ENCODE assay signal across 16 cellular contexts in the genomic region with DNA sequence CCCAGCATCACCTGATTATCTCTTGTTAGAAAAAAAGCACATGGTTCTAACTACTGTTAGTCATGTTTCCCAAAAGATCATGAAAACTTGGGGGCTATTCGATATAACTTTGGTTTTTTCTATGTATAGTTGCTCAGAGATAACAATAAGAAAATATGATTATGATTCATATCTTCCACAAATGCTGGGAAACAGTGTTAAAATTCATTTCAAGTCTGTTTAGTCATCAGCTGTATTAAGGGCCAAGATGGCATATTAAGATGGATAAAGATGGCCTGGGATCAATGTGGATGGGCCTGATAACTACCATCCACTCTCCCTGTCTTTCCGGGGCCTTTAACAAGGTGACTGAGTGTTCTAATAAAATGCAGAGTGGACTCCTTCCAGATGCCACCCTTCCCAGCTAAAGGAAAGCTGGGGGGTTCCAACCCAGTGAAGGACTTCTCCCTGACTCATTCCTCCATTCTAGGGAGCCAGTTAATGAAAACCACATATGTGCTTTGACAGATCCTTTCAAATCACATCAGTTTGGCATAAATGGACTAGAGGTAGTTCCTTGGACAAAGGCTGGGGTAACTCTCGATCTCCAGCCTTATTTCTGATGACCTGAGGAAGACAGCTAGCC.
DNase-seq lines count a peak whose midpoint lies in the region; ATAC-seq and TF ChIP-seq lines count a peak whose summit lies in the region.
"Had no signal": no experiment of that assay in that cellular context is flagged by ENCODE, and none has a peak within 500 bp of the region (broad histone marks: within the 10 kb centered on the region; RNA-seq: fewer than 3 reads in every experiment).

No MANE protein-coding gene starts in this region.

- H3K14ac ChIP-seq in IMR-90 (replicated peaks; ENCODE audit: low read depth, low read length) = no peak overlapping the region

- H4K20me1 ChIP-seq in IMR-90 (ENCODE audit: insufficient read depth, low read length) = no peaks in the 10 kb centered on the region

- H4K91ac ChIP-seq in IMR-90 (ENCODE audit: insufficient read depth, low read depth, low read length) = no peak overlapping the region

- no CpG with 5 or more reads among the region's 3 CpGs for WGBS in IMR-90 (ENCODE audit: extremely low coverage in 2 of 2, insufficient read length in 1 of 2), 2 experiments

- no peaks in the 10 kb centered on the region for H3K36me3 Mint-ChIP-seq in activated T-helper 17 cell treated with anti-CD3 and anti-CD28 coated beads, Interleukin-2, amount 50 U/mL, for 72 hours (ENCODE audit: low read depth)
- H3K36me3 Mint-ChIP-seq: CD4-positive, CD25-positive, alpha-beta regulatory T cell had no signal

- H3K4ac ChIP-seq in IMR-90 (ENCODE audit: low read depth, low read length) = no peak overlapping the region

- no peak overlapping the region for H3K27ac ChIP-seq in IMR-90 (ENCODE audit: insufficient read depth, low read length)
- H3K27ac ChIP-seq: KMS-11 had no signal

- TF ChIP-seq CTCF in IMR-90 (conservative IDR thresholded peaks at IDR 0.05; ENCODE audit: low read depth, low read length) = no peak

- 0 out of 2 replicates have a peak overlapping the region, but pooled peaks have one; percentile 3 for H2BK20ac ChIP-seq in IMR-90 (ENCODE audit: low read depth, low read length)

- H3K4me2 ChIP-seq in IMR-90 (ENCODE audit: low read depth, low read length) = no peak overlapping the region
- H3K4me2 ChIP-seq: KMS-11 had no signal

- CTCF ChIA-PET in IMR-90 (lab: Yijun Ruan, JAX) = no interaction called here

- no peak overlapping the region for H2AK5ac ChIP-seq in IMR-90 (ENCODE audit: low read depth, low read length)

- no peak for ATAC-seq in IMR-90 (ENCODE audit: low read depth)
- ATAC-seq in activated T-helper 17 cell treated with anti-CD3 and anti-CD28 coated beads, Interleukin-2, amount 50 U/mL, for 72 hours (replicated peaks) = peak; percentile 16
- no peak for ATAC-seq in GM21515 (IDR thresholded peaks at IDR 0.05; ENCODE audit: unreplicated experiment)
- ATAC-seq: Panc1 had no signal

- in situ Hi-C loops in IMR-90 (cut with MboI; ENCODE audit: low sequenced_read_pairs) = no loop called here

- no peak overlapping the region for H2BK5ac ChIP-seq in IMR-90 (ENCODE audit: low read depth, low read length, poor library complexity, severe bottlenecking)

- H4K5ac ChIP-seq in IMR-90 (ENCODE audit: low read depth, low read length) = no peak overlapping the region

- H2AFZ ChIP-seq in IMR-90 (replicated peaks; ENCODE audit: low read length, poor library complexity) = no peak overlapping the region

- no peak overlapping the region for H3K4me3 ChIP-seq in IMR-90 (ENCODE audit: insufficient read depth, low read depth, low read length)

- no peak overlapping the region for H3K27ac Mint-ChIP-seq in activated T-helper 17 cell treated with anti-CD3 and anti-CD28 coated beads, Interleukin-2, amount 50 U/mL, for 72 hours
- H3K27ac Mint-ChIP-seq: CD4-positive, CD25-positive, alpha-beta regulatory T cell had no signal

- no peak for TF ChIP-seq RAD21 in IMR-90 (IDR thresholded peaks at IDR 0.05; ENCODE audit: low read length)

- no peak overlapping the region for H2AK9ac ChIP-seq in IMR-90 (replicated peaks; ENCODE audit: low read depth, low read length, poor library complexity)

- H3K18ac ChIP-seq in IMR-90 (ENCODE audit: low read depth, low read length) = no peak overlapping the region

- POLR2A ChIA-PET in IMR-90 (lab: Charles Lee; ENCODE audit: unreplicated experiment) = no interaction called here

- H3K56ac ChIP-seq in IMR-90 (ENCODE audit: extremely low read depth, insufficient read depth, low read length) = no peak overlapping the region

- H3K27me3 ChIP-seq in IMR-90 (ENCODE audit: control insufficient read depth, insufficient read depth, low read length) = peaks cover 10% of the 10 kb centered on the region

- H3K4me3 Mint-ChIP-seq in activated T-helper 17 cell treated with anti-CD3 and anti-CD28 coated beads, Interleukin-2, amount 50 U/mL, for 72 hours = no peak overlapping the region
- H3K4me3 Mint-ChIP-seq: CD4-positive, CD25-positive, alpha-beta regulatory T cell had no signal

- no peak overlapping the region for H2BK15ac ChIP-seq in IMR-90 (ENCODE audit: low read depth, low read length)

- H3K27me3 Mint-ChIP-seq in activated T-helper 17 cell treated with anti-CD3 and anti-CD28 coated beads, Interleukin-2, amount 50 U/mL, for 72 hours = peaks cover 30% of the 10 kb centered on the region

- H3K4me1 ChIP-seq in IMR-90 (ENCODE audit: control insufficient read depth, insufficient read depth, low read length) = peaks cover 19% of the 10 kb centered on the region

- intact Hi-C loops in IMR-90 (cut with micrococcal nuclease) = no loop called here

- DNase-seq in IMR-90 (no peak), iris pigment epithelial cell (ENCODE audit: low read depth) (peak; percentile 13), SKM-1 (lab: John Stamatoyannopoulos, UW; ENCODE audit: unreplicated experiment) (no peak), UCSD-AML1 (lab: John Stamatoyannopoulos, UW; ENCODE audit: unreplicated experiment) (no peak)
- no peak for DNase-seq in activated CD8-positive, alpha-beta memory T cell treated with anti-CD3 and anti-CD28 coated beads, Interleukin-2, amount 50 U/mL, for 4 hours
- DNase-seq: CD4-positive, CD25-positive, alpha-beta regulatory T cell; H7; NCI-H1694 treated with DMSO at 0.1 percent for 48 hours; NCI-H2081 treated with DMSO at 0.1 percent for 48 hours; NCI-H2171 treated with DMSO at 0.1 percent for 48 hours; NCI-H524 treated with DMSO at 0.1 percent for 48 hours; NCI-H82 had no signal

- H3K79me1 ChIP-seq in IMR-90 (ENCODE audit: low read depth in 1 of 2, low read length in 2 of 2) = no peaks in the 10 kb centered on the region

- dilution Hi-C loops in IMR-90 (cut with HindIII; ENCODE audit: low sequenced_read_pairs, unreplicated experiment) = no loop called here

- H3K23ac ChIP-seq in IMR-90 (ENCODE audit: low read depth, low read length) = no peak overlapping the region

- no peak overlapping the region for H4K8ac ChIP-seq in IMR-90 (ENCODE audit: low read depth in 2 of 2, low read length in 2 of 2)

- H3K9me3 Mint-ChIP-seq in activated T-helper 17 cell treated with anti-CD3 and anti-CD28 coated beads, Interleukin-2, amount 50 U/mL, for 72 hours = no peaks in the 10 kb centered on the region

- no TSS peak for BruUV-seq in IMR-90 (replicated peaks; lab: Mats Ljungman, UMichigan)

- H3K9me3 ChIP-seq in IMR-90 (ENCODE audit: control insufficient read depth, insufficient read depth, low read length) = no peaks in the 10 kb centered on the region

- TF ChIP-seq POLR2A in IMR-90 (IDR thresholded peaks at IDR 0.05; ENCODE audit: low read depth, low read length) = no peak

- no peak overlapping the region for H3K9ac ChIP-seq in IMR-90 (ENCODE audit: low read depth, low read length)
- H3K9ac ChIP-seq: KMS-11 had no signal

- H2BK120ac ChIP-seq in IMR-90 (ENCODE audit: low read depth, low read length) = no peak overlapping the region

- H3K36me3 ChIP-seq in IMR-90 (ENCODE audit: control insufficient read depth, insufficient read depth, low read length) = no peaks in the 10 kb centered on the region

- H3K4me1 Mint-ChIP-seq in activated T-helper 17 cell treated with anti-CD3 and anti-CD28 coated beads, Interleukin-2, amount 50 U/mL, for 72 hours = no peaks in the 10 kb centered on the region
- H3K4me1 Mint-ChIP-seq: CD4-positive, CD25-positive, alpha-beta regulatory T cell had no signal

- peaks cover 19% of the 10 kb centered on the region for H3K9me1 ChIP-seq in IMR-90 (ENCODE audit: insufficient read depth, low read length)

TF ChIP-seq in IMR-90, 13 proteins besides CTCF, POLR2A, EP300 and RAD21:
- TF ChIP-seq CHD1 (IDR thresholded peaks at IDR 0.05; ENCODE audit: low read depth, low read length) = no peak
- TF ChIP-seq, protein P1, sequence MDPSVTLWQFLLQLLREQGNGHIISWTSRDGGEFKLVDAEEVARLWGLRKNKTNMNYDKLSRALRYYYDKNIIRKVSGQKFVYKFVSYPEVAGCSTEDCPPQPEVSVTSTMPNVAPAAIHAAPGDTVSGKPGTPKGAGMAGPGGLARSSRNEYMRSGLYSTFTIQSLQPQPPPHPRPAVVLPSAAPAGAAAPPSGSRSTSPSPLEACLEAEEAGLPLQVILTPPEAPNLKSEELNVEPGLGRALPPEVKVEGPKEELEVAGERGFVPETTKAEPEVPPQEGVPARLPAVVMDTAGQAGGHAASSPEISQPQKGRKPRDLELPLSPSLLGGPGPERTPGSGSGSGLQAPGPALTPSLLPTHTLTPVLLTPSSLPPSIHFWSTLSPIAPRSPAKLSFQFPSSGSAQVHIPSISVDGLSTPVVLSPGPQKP (IDR thresholded peaks at IDR 0.05; ENCODE audit: borderline replicate concordance, low read depth, low read length) = no peak
- TF ChIP-seq BHLHE40 (IDR thresholded peaks at IDR 0.05; ENCODE audit: low read depth, low read length) = no peak
- no peak for TF ChIP-seq MXI1 (IDR thresholded peaks at IDR 0.05; ENCODE audit: borderline replicate concordance, low read depth, low read length)
- TF ChIP-seq MAZ (IDR thresholded peaks at IDR 0.05; ENCODE audit: borderline replicate concordance, low read depth, low read length) = no peak
- no peak for TF ChIP-seq RFX5 (IDR thresholded peaks at IDR 0.05; ENCODE audit: low read depth, low read length)
- TF ChIP-seq RCOR1 (IDR thresholded peaks at IDR 0.05; ENCODE audit: insufficient replicate concordance, low read length) = no peak
- TF ChIP-seq MAFK (IDR thresholded peaks at IDR 0.05; ENCODE audit: low read depth, low read length) = no peak
- TF ChIP-seq, protein P2, sequence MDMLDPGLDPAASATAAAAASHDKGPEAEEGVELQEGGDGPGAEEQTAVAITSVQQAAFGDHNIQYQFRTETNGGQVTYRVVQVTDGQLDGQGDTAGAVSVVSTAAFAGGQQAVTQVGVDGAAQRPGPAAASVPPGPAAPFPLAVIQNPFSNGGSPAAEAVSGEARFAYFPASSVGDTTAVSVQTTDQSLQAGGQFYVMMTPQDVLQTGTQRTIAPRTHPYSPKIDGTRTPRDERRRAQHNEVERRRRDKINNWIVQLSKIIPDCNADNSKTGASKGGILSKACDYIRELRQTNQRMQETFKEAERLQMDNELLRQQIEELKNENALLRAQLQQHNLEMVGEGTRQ (IDR thresholded peaks at IDR 0.05; ENCODE audit: low read depth, low read length) = no peak
- TF ChIP-seq NFE2L2 (IDR thresholded peaks at IDR 0.05; ENCODE audit: low read depth, low read length) = no peak
- no peak for TF ChIP-seq SMC3 (IDR thresholded peaks at IDR 0.05; ENCODE audit: low read depth, low read length)
- no peak for TF ChIP-seq CEBPB (IDR thresholded peaks at IDR 0.05; ENCODE audit: low read depth, low read length)
- TF ChIP-seq FOS (IDR thresholded peaks at IDR 0.05; ENCODE audit: low read depth, low read length) = no peak
